In the genomic region with DNA sequence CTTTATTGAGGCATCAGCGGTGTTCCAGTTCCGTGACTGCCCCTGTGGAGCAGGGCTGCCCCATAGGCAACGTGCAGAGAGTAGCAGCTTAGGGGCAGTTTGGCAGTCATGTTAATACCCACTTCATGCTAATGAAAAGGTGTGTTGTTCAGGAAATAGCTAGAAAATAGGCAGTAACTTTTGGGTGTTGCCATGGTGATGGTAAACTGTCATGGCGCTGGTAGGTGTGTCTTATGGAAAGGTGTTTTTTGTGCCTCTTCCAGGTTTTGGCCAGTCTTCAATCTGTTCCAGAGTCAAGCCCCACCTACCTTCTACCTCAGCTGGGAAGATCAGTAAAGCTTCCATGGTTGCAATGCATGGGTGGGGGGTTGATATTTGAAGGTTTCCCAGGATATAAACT, we compare ENCODE assay signal across 18 cellular contexts. TPM values are rescaled to one million over a fixed set of nuclear protein-coding genes. Genes with fewer than 3 reads are reported as not detected.
DNase-seq lines count a peak whose midpoint lies in the region; ATAC-seq and TF ChIP-seq lines count a peak whose summit lies in the region.
"Had no signal": no experiment of that assay in that cellular context is flagged by ENCODE, and none has a peak within 500 bp of the region (broad histone marks: within the 10 kb centered on the region; RNA-seq: fewer than 3 reads in every experiment).

No MANE protein-coding gene starts in this region.

- peak; percentile 24 for DNase-seq in DMS53 (lab: John Stamatoyannopoulos, UW)
- DNase-seq in DMS53 treated with DMSO at 0.1 percent for 48 hours (lab: John Stamatoyannopoulos, UW; ENCODE audit: unreplicated experiment) = no peak
- DNase-seq in GM23338 (ENCODE audit: low spot score) = peak; percentile 26
- no peak for DNase-seq in caudate nucleus (lab: John Stamatoyannopoulos, UW)
- peak; percentile 16 for DNase-seq in mesendoderm
- no peak for DNase-seq in NCI-H1092 (lab: John Stamatoyannopoulos, UW)
- no peak for DNase-seq in amniotic stem cell (lab: John Stamatoyannopoulos, UW)
- DNase-seq: CD4-positive, alpha-beta T cell; CD8-positive, alpha-beta memory T cell; DMS 273 treated with DMSO at 0.1 percent for 48 hours; DND-41; H9 had no signal

- no peaks in the 10 kb centered on the region for H3K4me1 ChIP-seq in GM23338 (ENCODE audit: insufficient read depth)
- H3K4me1 ChIP-seq in mesendoderm (ENCODE audit: control insufficient read depth, low read depth, low read length) = no peaks in the 10 kb centered on the region
- H3K4me1 ChIP-seq: BLaER1 had no signal

- no peak overlapping the region for H3K4me3 Mint-ChIP-seq in GM23338
- H3K4me3 Mint-ChIP-seq: B cell; CD14-positive monocyte; CD4-positive, alpha-beta T cell; CD8-positive, alpha-beta memory T cell; H9 had no signal

- H2BK15ac ChIP-seq in mesendoderm (replicated peaks; ENCODE audit: low read depth) = no peak overlapping the region

- H2AFZ ChIP-seq in GM23338 = no peak overlapping the region

- H3K79me2 ChIP-seq in GM23338 (replicated peaks; ENCODE audit: insufficient read depth) = no peaks in the 10 kb centered on the region
- no peaks in the 10 kb centered on the region for H3K79me2 ChIP-seq in mesendoderm (ENCODE audit: control insufficient read depth, insufficient read depth, low read length)

- H3K4me2 ChIP-seq in GM23338 (no peak overlapping the region), mesendoderm (ENCODE audit: low read length) (no peak overlapping the region)
- H3K4me2 ChIP-seq: BLaER1 had no signal

- peaks cover 5% of the 10 kb centered on the region for H3K4me1 Mint-ChIP-seq in GM23338
- H3K4me1 Mint-ChIP-seq: B cell; CD14-positive monocyte; CD8-positive, alpha-beta memory T cell had no signal

- no peaks in the 10 kb centered on the region for H3K9me3 Mint-ChIP-seq in GM23338
- H3K9me3 Mint-ChIP-seq: CD14-positive monocyte; CD4-positive, alpha-beta T cell; H9 had no signal

- no CpG with 5 or more reads among the region's 4 CpGs for WGBS in mesendoderm (ENCODE audit: extremely low coverage, insufficient coverage, low lambda C conversion rate)

- no peaks in the 10 kb centered on the region for H3K9me2 ChIP-seq in GM23338 (ENCODE audit: insufficient read depth)

- H3K23ac ChIP-seq in mesendoderm (ENCODE audit: low read length) = no peak overlapping the region

- H4K20me1 ChIP-seq in GM23338 (replicated peaks; ENCODE audit: insufficient read depth) = no peaks in the 10 kb centered on the region
- H4K20me1 ChIP-seq: BLaER1 had no signal

- H3K56ac ChIP-seq in mesendoderm (ENCODE audit: low read length) = no peak overlapping the region

- no peaks in the 10 kb centered on the region for H3K36me3 ChIP-seq in GM23338 (ENCODE audit: insufficient read depth)
- no peaks in the 10 kb centered on the region for H3K36me3 ChIP-seq in mesendoderm (ENCODE audit: control insufficient read depth, insufficient read depth, low read length)
- H3K36me3 ChIP-seq: BLaER1 had no signal

- no peak overlapping the region for H3K9ac ChIP-seq in mesendoderm (ENCODE audit: low read length)
- H3K9ac ChIP-seq: BLaER1 had no signal

- H4K5ac ChIP-seq in mesendoderm (ENCODE audit: low read length) = no peak overlapping the region

- H3K27ac Mint-ChIP-seq in GM23338 = no peak overlapping the region
- H3K27ac Mint-ChIP-seq: B cell; CD14-positive monocyte; CD4-positive, alpha-beta T cell; CD8-positive, alpha-beta memory T cell had no signal

- H4K8ac ChIP-seq in mesendoderm (ENCODE audit: low read depth, low read length) = no peak overlapping the region

- no peak for TF ChIP-seq CTCF in GM23338 (conservative IDR thresholded peaks at IDR 0.05; ENCODE audit: low read depth in 2 of 2)

- ATAC-seq in GM23338 = no peak
- ATAC-seq in HG02763 (IDR thresholded peaks at IDR 0.05; ENCODE audit: unreplicated experiment) = no peak
- ATAC-seq: HCT116 had no signal

- H3F3A ChIP-seq in GM23338 (replicated peaks; ENCODE audit: low read depth) = no peaks in the 10 kb centered on the region

- no peak overlapping the region for H3K18ac ChIP-seq in mesendoderm (ENCODE audit: low read length)

- no peaks in the 10 kb centered on the region for H3K36me3 Mint-ChIP-seq in GM23338 (ENCODE audit: low read depth)
- H3K36me3 Mint-ChIP-seq: CD14-positive monocyte; CD8-positive, alpha-beta memory T cell had no signal

- H2AK5ac ChIP-seq in mesendoderm (ENCODE audit: low read length) = no peak overlapping the region

- no peak overlapping the region for H2BK5ac ChIP-seq in mesendoderm (ENCODE audit: low read length)

- peaks cover 6% of the 10 kb centered on the region for H3K27me3 Mint-ChIP-seq in GM23338 (ENCODE audit: insufficient read depth, low read depth, poor library complexity)

- no peak overlapping the region for H3K27ac ChIP-seq in GM23338 (ENCODE audit: low read depth)
- peak overlapping the region; percentile 7 for H3K27ac ChIP-seq in caudate nucleus (ENCODE audit: low read depth, low read length)
- H3K27ac ChIP-seq in mesendoderm (ENCODE audit: low read depth, low read length) = no peak overlapping the region
- H3K27ac ChIP-seq: 22Rv1, BLaER1 had no signal

- H3K4ac ChIP-seq in mesendoderm (ENCODE audit: low read depth, low read length) = no peak overlapping the region

- H3K4me3 ChIP-seq in GM23338 (no peak overlapping the region), mesendoderm (ENCODE audit: low read length) (no peak overlapping the region)
- H3K4me3 ChIP-seq: BLaER1 had no signal

- no peaks in the 10 kb centered on the region for H3K79me1 ChIP-seq in mesendoderm (ENCODE audit: low read length)

- no peaks in the 10 kb centered on the region for H3K27me3 ChIP-seq in GM23338 (ENCODE audit: insufficient read depth)
- no peaks in the 10 kb centered on the region for H3K27me3 ChIP-seq in mesendoderm (ENCODE audit: insufficient read depth, low read length, poor library complexity)
- H3K27me3 ChIP-seq: BLaER1 had no signal

- H2BK120ac ChIP-seq in mesendoderm (ENCODE audit: low read depth, low read length) = no peak overlapping the region

TF ChIP-seq in GM23338, 12 proteins besides CTCF, POLR2A, EP300 and RAD21:
- TF ChIP-seq JUNB (IDR thresholded peaks at IDR 0.05; ENCODE audit: unreplicated experiment) (no peak), NANOG (IDR thresholded peaks at IDR 0.05; ENCODE audit: borderline replicate concordance) (no peak), EZH2 (IDR thresholded peaks at IDR 0.05; ENCODE audit: low read depth, unreplicated experiment) (no peak), EZH2phosphoT487 (IDR thresholded peaks at IDR 0.05; ENCODE audit: unreplicated experiment) (no peak)
- TF ChIP-seq, protein P1, sequence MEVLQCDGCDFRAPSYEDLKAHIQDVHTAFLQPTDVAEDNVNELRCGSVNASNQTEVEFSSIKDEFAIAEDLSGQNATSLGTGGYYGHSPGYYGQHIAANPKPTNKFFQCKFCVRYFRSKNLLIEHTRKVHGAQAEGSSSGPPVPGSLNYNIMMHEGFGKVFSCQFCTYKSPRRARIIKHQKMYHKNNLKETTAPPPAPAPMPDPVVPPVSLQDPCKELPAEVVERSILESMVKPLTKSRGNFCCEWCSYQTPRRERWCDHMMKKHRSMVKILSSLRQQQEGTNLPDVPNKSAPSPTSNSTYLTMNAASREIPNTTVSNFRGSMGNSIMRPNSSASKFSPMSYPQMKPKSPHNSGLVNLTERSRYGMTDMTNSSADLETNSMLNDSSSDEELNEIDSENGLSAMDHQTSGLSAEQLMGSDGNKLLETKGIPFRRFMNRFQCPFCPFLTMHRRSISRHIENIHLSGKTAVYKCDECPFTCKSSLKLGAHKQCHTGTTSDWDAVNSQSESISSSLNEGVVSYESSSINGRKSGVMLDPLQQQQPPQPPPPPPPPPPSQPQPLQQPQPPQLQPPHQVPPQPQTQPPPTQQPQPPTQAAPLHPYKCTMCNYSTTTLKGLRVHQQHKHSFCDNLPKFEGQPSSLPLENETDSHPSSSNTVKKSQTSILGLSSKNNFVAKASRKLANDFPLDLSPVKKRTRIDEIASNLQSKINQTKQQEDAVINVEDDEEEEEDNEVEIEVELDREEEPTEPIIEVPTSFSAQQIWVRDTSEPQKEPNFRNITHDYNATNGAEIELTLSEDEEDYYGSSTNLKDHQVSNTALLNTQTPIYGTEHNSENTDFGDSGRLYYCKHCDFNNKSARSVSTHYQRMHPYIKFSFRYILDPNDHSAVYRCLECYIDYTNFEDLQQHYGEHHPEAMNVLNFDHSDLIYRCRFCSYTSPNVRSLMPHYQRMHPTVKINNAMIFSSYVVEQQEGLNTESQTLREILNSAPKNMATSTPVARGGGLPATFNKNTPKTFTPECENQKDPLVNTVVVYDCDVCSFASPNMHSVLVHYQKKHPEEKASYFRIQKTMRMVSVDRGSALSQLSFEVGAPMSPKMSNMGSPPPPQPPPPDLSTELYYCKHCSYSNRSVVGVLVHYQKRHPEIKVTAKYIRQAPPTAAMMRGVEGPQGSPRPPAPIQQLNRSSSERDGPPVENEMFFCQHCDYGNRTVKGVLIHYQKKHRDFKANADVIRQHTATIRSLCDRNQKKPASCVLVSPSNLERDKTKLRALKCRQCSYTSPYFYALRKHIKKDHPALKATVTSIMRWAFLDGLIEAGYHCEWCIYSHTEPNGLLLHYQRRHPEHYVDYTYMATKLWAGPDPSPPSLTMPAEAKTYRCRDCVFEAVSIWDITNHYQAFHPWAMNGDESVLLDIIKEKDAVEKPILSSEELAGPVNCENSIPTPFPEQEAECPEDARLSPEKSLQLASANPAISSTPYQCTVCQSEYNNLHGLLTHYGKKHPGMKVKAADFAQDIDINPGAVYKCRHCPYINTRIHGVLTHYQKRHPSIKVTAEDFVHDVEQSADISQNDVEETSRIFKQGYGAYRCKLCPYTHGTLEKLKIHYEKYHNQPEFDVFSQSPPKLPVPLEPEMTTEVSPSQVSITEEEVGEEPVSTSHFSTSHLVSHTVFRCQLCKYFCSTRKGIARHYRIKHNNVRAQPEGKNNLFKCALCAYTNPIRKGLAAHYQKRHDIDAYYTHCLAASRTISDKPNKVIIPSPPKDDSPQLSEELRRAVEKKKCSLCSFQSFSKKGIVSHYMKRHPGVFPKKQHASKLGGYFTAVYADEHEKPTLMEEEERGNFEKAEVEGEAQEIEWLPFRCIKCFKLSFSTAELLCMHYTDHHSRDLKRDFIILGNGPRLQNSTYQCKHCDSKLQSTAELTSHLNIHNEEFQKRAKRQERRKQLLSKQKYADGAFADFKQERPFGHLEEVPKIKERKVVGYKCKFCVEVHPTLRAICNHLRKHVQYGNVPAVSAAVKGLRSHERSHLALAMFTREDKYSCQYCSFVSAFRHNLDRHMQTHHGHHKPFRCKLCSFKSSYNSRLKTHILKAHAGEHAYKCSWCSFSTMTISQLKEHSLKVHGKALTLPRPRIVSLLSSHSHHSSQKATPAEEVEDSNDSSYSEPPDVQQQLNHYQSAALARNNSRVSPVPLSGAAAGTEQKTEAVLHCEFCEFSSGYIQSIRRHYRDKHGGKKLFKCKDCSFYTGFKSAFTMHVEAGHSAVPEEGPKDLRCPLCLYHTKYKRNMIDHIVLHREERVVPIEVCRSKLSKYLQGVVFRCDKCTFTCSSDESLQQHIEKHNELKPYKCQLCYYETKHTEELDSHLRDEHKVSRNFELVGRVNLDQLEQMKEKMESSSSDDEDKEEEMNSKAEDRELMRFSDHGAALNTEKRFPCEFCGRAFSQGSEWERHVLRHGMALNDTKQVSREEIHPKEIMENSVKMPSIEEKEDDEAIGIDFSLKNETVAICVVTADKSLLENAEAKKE (CRISPR knock-in tag; IDR thresholded peaks at IDR 0.05) = no peak

RNA-seq across cellular contexts. Expression of gene MINDY3, which starts 36.3 kb away (rescaled TPM):
- total RNA-seq in GM23338 (2014; rRNA removed; shearing (Covaris generic)) = 13.6 and 15.1 TPM in 2 replicates
- polyA plus RNA-seq in GM23338 (2016; fragmentation: Nextera tagmentation; extraction: Ambion mirVana) = 6.8 and 10.2 TPM in 2 replicates
- polyA plus RNA-seq in mesendoderm (2013, experiment 1 of 2) = 13.3 TPM
- 13.2 TPM for polyA plus RNA-seq in mesendoderm (2013, experiment 2 of 2)

Comparison
In these comparisons a context has a peak if more than half of its experiments do, and no peak if none do; other contexts are left out.
1. DNase-seq: peak in DMS53 (single experiment), GM23338 (single experiment) and mesendoderm (single experiment); none in DMS53 treated with DMSO at 0.1 percent for 48 hours (single experiment), caudate nucleus (0 of 61), NCI-H1092 (single experiment) and amniotic stem cell (single experiment).